ENCODE assay signal across 8 cellular contexts in the genomic region with DNA sequence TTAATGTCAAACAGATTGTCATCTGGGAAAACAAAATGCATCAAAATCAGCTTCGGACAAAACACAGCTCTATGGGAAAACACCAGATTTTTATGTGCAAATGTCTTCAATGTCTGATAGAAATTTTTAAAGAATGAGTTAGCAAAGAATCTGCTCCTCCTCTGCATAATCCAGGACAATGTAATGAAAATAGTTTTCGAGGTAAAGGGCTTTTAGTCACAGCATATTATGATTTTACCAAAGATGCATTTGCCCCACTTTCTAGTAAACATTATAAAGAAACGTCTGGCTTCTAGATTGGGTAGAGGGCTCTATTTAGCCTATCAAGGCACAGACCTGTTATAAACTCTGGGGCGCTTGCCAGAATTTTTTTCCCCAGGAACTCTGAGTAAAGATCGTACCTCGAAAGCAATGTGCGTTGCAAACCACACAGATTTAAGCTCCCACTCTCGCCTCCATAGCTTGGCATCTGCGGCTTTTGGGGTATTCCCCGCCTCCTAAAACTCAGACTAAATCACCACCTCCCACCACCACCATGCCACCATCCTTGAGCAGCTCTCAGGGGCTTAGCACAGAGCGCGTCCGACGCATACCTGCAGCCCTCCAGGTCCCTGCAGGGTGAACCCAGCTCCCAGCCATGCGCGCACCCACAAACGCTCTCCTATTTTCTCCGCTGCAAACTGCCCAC. TPM values are rescaled to one million over a fixed set of nuclear protein-coding genes. Genes with fewer than 3 reads are reported as not detected.
DNase-seq lines count a peak whose midpoint lies in the region; ATAC-seq and TF ChIP-seq lines count a peak whose summit lies in the region.

No MANE protein-coding gene starts in this region.

- no peaks in the 10 kb centered on the region for H3K4me1 ChIP-seq in mucosa of stomach (ENCODE audit: control insufficient read depth, insufficient read depth, low read length)

- H3K36me3 ChIP-seq in mucosa of stomach (ENCODE audit: control insufficient read depth, insufficient read depth, low read length): no peaks in the 10 kb centered on the region

- H3K27me3 Mint-ChIP-seq in CD14-positive monocyte (ENCODE audit: low read depth in 3 of 3) (peaks cover 23 to 30% (median 25%) of the 10 kb centered on the region in 3 donors), WTC11 (ENCODE audit: low read depth) (peaks cover 71% of the 10 kb centered on the region)
- no peaks in the 10 kb centered on the region for H3K27me3 Mint-ChIP-seq in stimulated activated naive CD8-positive, alpha-beta T cell treated with anti-CD3 and anti-CD28 coated beads, Interleukin-15, amount 100 ng/mL, for 72 hours

- H3K27me3 ChIP-seq in dorsolateral prefrontal cortex (no peaks in the 10 kb centered on the region), mucosa of stomach (ENCODE audit: control insufficient read depth, insufficient read depth, low read length) (no peaks in the 10 kb centered on the region)

- peak overlapping the region; percentile 64 for H3K9ac ChIP-seq in mucosa of stomach (ENCODE audit: low read length)

- CTCF ChIA-PET in WTC11 (lab: Charles Lee): interaction anchor here (0.8 to 2.8 kb wide), 19 partner anchors 9 to 398 kb away, joined by 3 to 41 read pairs (median 9); no protein-coding TSS in a partner anchor

- ATAC-seq in HG02885 (IDR thresholded peaks at IDR 0.05; ENCODE audit: poor library complexity, unreplicated experiment): peak; percentile 6
- peak; percentile 32 for ATAC-seq in WTC11
- ATAC-seq in stimulated activated naive CD8-positive, alpha-beta T cell treated with anti-CD3 and anti-CD28 coated beads, Interleukin-15, amount 100 ng/mL, for 72 hours: peak; percentile 72

- POLR2A ChIA-PET in WTC11 (lab: Charles Lee): no interaction called here

- no peak for DNase-seq in CD14-positive monocyte (ENCODE audit: low spot score)
- DNase-seq in WTC11 (ENCODE audit: low spot score): peak; percentile 15
- DNase-seq in dorsolateral prefrontal cortex: peak in 4 of 10 donors; percentile 3 to 49 (median 14)
- DNase-seq in stimulated activated naive CD8-positive, alpha-beta T cell treated with anti-CD3 and anti-CD28 coated beads, Interleukin-15, amount 100 ng/mL, for 72 hours: peak; percentile 40 to 49
- DNase-seq in NCI-H2107 (lab: John Stamatoyannopoulos, UW): no peak
- DNase-seq in SIG-M5 treated with dmso at 0.1 percent for 504 hours (lab: John Stamatoyannopoulos, UW; ENCODE audit: unreplicated experiment): no peak

- H3K4me3 Mint-ChIP-seq in CD14-positive monocyte (peak overlapping the region; percentile 70 to 85), WTC11 (peak overlapping the region; percentile 80)
- H3K4me3 Mint-ChIP-seq in stimulated activated naive CD8-positive, alpha-beta T cell treated with anti-CD3 and anti-CD28 coated beads, Interleukin-15, amount 100 ng/mL, for 72 hours: peak overlapping the region; percentile 89 to 91

- H3K27ac ChIP-seq in dorsolateral prefrontal cortex: peak overlapping the region in 39 of 59 donors; percentile 59 to 98 (median 94)

- intact Hi-C loops in CD14-positive monocyte (cut with micrococcal nuclease): no loop called here
- intact Hi-C loops in dorsolateral prefrontal cortex (cut with DNase I): loop anchor here in 1 of 2 donors (2.0 to 10.0 kb wide), 5 partner anchors 37 to 387 kb away; a partner anchor contains a TSS

- peaks cover 17% of the 10 kb centered on the region for H3K4me1 Mint-ChIP-seq in CD14-positive monocyte
- peaks cover 7% of the 10 kb centered on the region; the same call in 1 of the 2 replicates for H3K4me1 Mint-ChIP-seq in WTC11
- peaks cover 44% of the 10 kb centered on the region for H3K4me1 Mint-ChIP-seq in stimulated activated naive CD8-positive, alpha-beta T cell treated with anti-CD3 and anti-CD28 coated beads, Interleukin-15, amount 100 ng/mL, for 72 hours

- TF ChIP-seq CTCF in CD14-positive monocyte (IDR thresholded peaks at IDR 0.05): no peak
- TF ChIP-seq CTCF in WTC11 (IDR thresholded peaks at IDR 0.05): no peak
- TF ChIP-seq CTCF in dorsolateral prefrontal cortex (IDR thresholded peaks at IDR 0.05 in 54 of 56, conservative IDR thresholded peaks at IDR 0.05 in 2 of 56; ENCODE audit: low read depth in 1 of 56, partially characterized antibody in 56 of 56): no peak

- H3K27ac Mint-ChIP-seq in CD14-positive monocyte (no peak overlapping the region), WTC11 (no peak overlapping the region)
- peak overlapping the region in 1 of 2 donors; percentile 77 for H3K27ac Mint-ChIP-seq in stimulated activated naive CD8-positive, alpha-beta T cell treated with anti-CD3 and anti-CD28 coated beads, Interleukin-15, amount 100 ng/mL, for 72 hours

- H3K36me3 Mint-ChIP-seq in CD14-positive monocyte (no peaks in the 10 kb centered on the region), WTC11 (no peaks in the 10 kb centered on the region)

- peak overlapping the region; percentile 49 to 91 (median 75) for H3K4me3 ChIP-seq in dorsolateral prefrontal cortex
- H3K4me3 ChIP-seq in mucosa of stomach (ENCODE audit: low read length): peak overlapping the region; percentile 80

- H3K9me3 ChIP-seq in mucosa of stomach (ENCODE audit: control insufficient read depth, low read length): no peaks in the 10 kb centered on the region

- H3K9me3 Mint-ChIP-seq in CD14-positive monocyte (peaks cover 0 to 8% (median 1%) of the 10 kb centered on the region in 7 donors), WTC11 (peaks cover 6% of the 10 kb centered on the region; the same call in 1 of the 2 replicates)
- peaks cover 5 to 9% of the 10 kb centered on the region in 2 donors for H3K9me3 Mint-ChIP-seq in stimulated activated naive CD8-positive, alpha-beta T cell treated with anti-CD3 and anti-CD28 coated beads, Interleukin-15, amount 100 ng/mL, for 72 hours

TF ChIP-seq in WTC11, 78 proteins besides CTCF, POLR2A, EP300 and RAD21:
- TF ChIP-seq ZNF138 (CRISPR knock-in tag; conservative IDR thresholded peaks at IDR 0.05): no peak
- no peak for TF ChIP-seq TCF7 (CRISPR knock-in tag; IDR thresholded peaks at IDR 0.05; ENCODE audit: low read depth)
- TF ChIP-seq JUN (CRISPR knock-in tag; IDR thresholded peaks at IDR 0.05): no peak

RNA-seq across cellular contexts. Expression of a gene that starts 0.9 kb away (rescaled TPM):
- not detected for polyA plus RNA-seq in CD14-positive monocyte
- total RNA-seq in WTC11 (2021) (1.1 to 1.6 TPM (median 1.2 TPM) in 3 replicates), dorsolateral prefrontal cortex (10 to 100 TPM in 85 of 120 experiments, 1 to 10 TPM in 35; 5.3 to 20.6 (median 11.5) TPM)

Comparison
In these comparisons a context has a peak if more than half of its experiments do, and no peak if none do; other contexts are left out.
1. DNase-seq: peak in WTC11 (single experiment) and stimulated activated naive CD8-positive, alpha-beta T cell treated with anti-CD3 and anti-CD28 coated beads, Interleukin-15, amount 100 ng/mL, for 72 hours (2 of 2); none in CD14-positive monocyte (single experiment), NCI-H2107 (single experiment) and SIG-M5 treated with dmso at 0.1 percent for 504 hours (single experiment).
2. ATAC-seq: peak in every context shown above with its lines; median percentile 72 in stimulated activated naive CD8-positive, alpha-beta T cell treated with anti-CD3 and anti-CD28 coated beads, Interleukin-15, amount 100 ng/mL, for 72 hours; 32 in WTC11; 6 in HG02885.
3. Peak in every context shown above with its lines, with median percentiles within 50 percentile points of each other: H3K4me3 Mint-ChIP-seq.